In the genomic region with DNA sequence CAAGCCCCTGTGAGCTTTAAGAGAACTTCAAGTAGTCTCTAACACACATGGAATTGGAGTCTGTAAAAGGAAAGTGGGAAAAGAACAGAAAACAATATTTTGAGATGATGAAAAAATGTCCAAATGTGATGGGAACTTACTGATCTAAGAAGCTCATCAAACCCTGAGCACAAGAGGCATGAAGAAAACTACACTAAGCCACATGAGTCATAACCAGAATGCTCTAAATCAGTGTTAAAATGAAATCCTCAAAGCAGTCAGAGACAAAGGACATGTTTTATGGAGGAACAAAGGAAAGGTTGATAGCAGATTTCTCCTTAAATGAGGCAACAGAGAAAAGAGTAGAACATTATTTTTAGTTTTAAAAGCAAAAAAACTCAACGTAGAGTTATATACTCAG, we compare ENCODE assay signal across 17 cellular contexts. TPM values are rescaled to one million over a fixed set of nuclear protein-coding genes. Genes with fewer than 3 reads are reported as not detected.
DNase-seq lines count a peak whose midpoint lies in the region; ATAC-seq, FAIRE-seq and TF ChIP-seq lines count a peak whose summit lies in the region.
"Had no signal": no experiment of that assay in that cellular context is flagged by ENCODE, and none has a peak within 500 bp of the region (broad histone marks: within the 10 kb centered on the region; RNA-seq: fewer than 3 reads in every experiment).

No MANE protein-coding gene starts in this region.

- no peak for DNase-seq in H54 (ENCODE audit: insufficient read length, low spot score)
- peak; percentile 28 for DNase-seq in fibroblast of villous mesenchyme (ENCODE audit: low read depth)
- DNase-seq in NCI-H2029 (lab: John Stamatoyannopoulos, UW) = no peak
- DNase-seq in NCI-H1417 treated with DMSO at 0.1 percent for 48 hours (lab: John Stamatoyannopoulos, UW) = no peak
- DNase-seq: activated effector memory CD4-positive, alpha-beta T cell treated with anti-CD3 and anti-CD28 coated beads, Interleukin-2, amount 50 U/mL, for 16 hours; brain microvascular endothelial cell; C1 segment of cervical spinal cord; DMS53; esophagus squamous epithelium; NCI-H1105; ovary; WERI-Rb-1 had no signal

- TF ChIP-seq POLR2A in GM18505 (IDR thresholded peaks at IDR 0.05; ENCODE audit: borderline replicate concordance, extremely low read depth, insufficient read depth, insufficient read length) (no peak), H54 (IDR thresholded peaks at IDR 0.05; ENCODE audit: low read depth, low read length) (no peak)

- no peak overlapping the region for H3K4me3 ChIP-seq in fibroblast of villous mesenchyme (ENCODE audit: low read depth, low read length)
- H3K4me3 ChIP-seq: esophagus squamous epithelium, ovary, tibial nerve had no signal

- peak; percentile 58 for FAIRE-seq in H54 (lab: Jason Lieb, UNC)

- TF ChIP-seq CTCF in fibroblast of villous mesenchyme (IDR thresholded peaks at IDR 0.05; ENCODE audit: insufficient read depth, low read depth, low read length) = no peak

- ATAC-seq in GM18505 (IDR thresholded peaks at IDR 0.05; ENCODE audit: unreplicated experiment) (peak; percentile 68), HG03520 (IDR thresholded peaks at IDR 0.05; ENCODE audit: unreplicated experiment) (peak; percentile 72), GM19452 (IDR thresholded peaks at IDR 0.05; ENCODE audit: unreplicated experiment) (no peak)
- ATAC-seq: left lobe of liver had no signal

RNA-seq across cellular contexts. Expression of gene ZNF33A, which starts 37.2 kb away (rescaled TPM):
- 13.2 and 16.8 TPM in 2 replicates for total RNA-seq in fibroblast of villous mesenchyme

RNA-seq across cellular contexts. Expression of gene ZNF37A, which starts 46.5 kb away (rescaled TPM):
- 10.0 and 16.8 TPM in 2 replicates for total RNA-seq in fibroblast of villous mesenchyme
